8 cellular contexts compared by ENCODE assay signal in the genomic region with DNA sequence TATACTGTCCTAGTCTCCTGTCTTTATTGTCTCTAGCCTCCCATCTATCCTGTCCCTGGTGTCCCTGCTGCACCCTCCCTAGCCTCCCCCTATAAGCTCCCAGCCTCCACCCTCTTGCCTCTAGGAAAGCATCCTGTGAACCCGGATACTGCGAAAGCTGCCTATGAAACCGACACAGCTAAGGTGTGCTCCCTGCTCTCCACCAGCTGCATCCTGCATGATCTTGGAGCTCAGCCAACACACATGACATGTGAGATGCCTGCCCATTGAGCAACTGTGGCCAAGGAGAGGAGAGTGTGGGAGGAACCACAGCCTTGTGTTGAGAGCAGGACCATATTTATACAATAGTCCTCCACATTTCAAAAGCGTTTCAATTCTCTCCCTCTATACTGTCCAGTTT.
A peak's percentile ranks its signal among the peaks of the same experiment; 100 is the strongest.
DNase-seq lines count a peak whose midpoint lies in the region; ATAC-seq and TF ChIP-seq lines count a peak whose summit lies in the region.

No MANE protein-coding gene starts in this region.

- no peaks in the 10 kb centered on the region for H3K27me3 Mint-ChIP-seq in activated CD4-positive, alpha-beta T cell treated with anti-CD3 and anti-CD28 coated beads for 36 hours
- H3K27me3 Mint-ChIP-seq in CD14-positive monocyte (ENCODE audit: low read depth in 3 of 3): peaks cover 2% of the 10 kb centered on the region in 3 donors

- H3K4me1 ChIP-seq in foreskin keratinocyte: no peaks in the 10 kb centered on the region

- no peaks in the 10 kb centered on the region for H3K36me3 Mint-ChIP-seq in activated CD4-positive, alpha-beta T cell treated with anti-CD3 and anti-CD28 coated beads for 36 hours (ENCODE audit: low read depth)
- H3K36me3 Mint-ChIP-seq in CD14-positive monocyte: no peaks in the 10 kb centered on the region

- no peak overlapping the region for H3K27ac ChIP-seq in foreskin keratinocyte

- TF ChIP-seq CTCF in foreskin keratinocyte (conservative IDR thresholded peaks at IDR 0.05): no peak
- no peak for TF ChIP-seq CTCF in CD14-positive monocyte (IDR thresholded peaks at IDR 0.05)

- CTCF ChIA-PET in activated CD4-positive, alpha-beta T cell treated with anti-CD3 and anti-CD28 coated beads for 36 hours (lab: Charles Lee): interaction anchor here (0.7 kb wide), 1 partner anchor 196 kb away, joined by 3 read pairs; no protein-coding TSS in a partner anchor

- intact Hi-C loops in activated CD4-positive, alpha-beta T cell treated with anti-CD3 and anti-CD28 coated beads for 36 hours (cut with DNase I, micrococcal nuclease): no loop called here
- intact Hi-C loops in CD14-positive monocyte (cut with micrococcal nuclease): no loop called here

- peak; percentile 42 for ATAC-seq in activated CD4-positive, alpha-beta T cell treated with anti-CD3 and anti-CD28 coated beads for 36 hours
- peak; percentile 79 for ATAC-seq in foreskin keratinocyte
- ATAC-seq in GM21786 (IDR thresholded peaks at IDR 0.05; ENCODE audit: unreplicated experiment): no peak
- no peak for ATAC-seq in HG03135 (IDR thresholded peaks at IDR 0.05; ENCODE audit: unreplicated experiment)

- DNase-seq in activated CD4-positive, alpha-beta T cell treated with anti-CD3 and anti-CD28 coated beads for 36 hours: peak; percentile 32
- no peak for DNase-seq in activated CD4-positive, alpha-beta T cell treated with anti-CD3 and anti-CD28 coated beads, Interleukin-2, amount 50 U/mL, for 1 hour
- DNase-seq in LHCN-M2 (ENCODE audit: low read depth): peak; percentile 58
- peak; percentile 97 for DNase-seq in RPMI8226
- DNase-seq in foreskin keratinocyte: peak; percentile 71 to 78
- no peak for DNase-seq in CD14-positive monocyte (ENCODE audit: low spot score)

- POLR2A ChIA-PET in activated CD4-positive, alpha-beta T cell treated with anti-CD3 and anti-CD28 coated beads for 36 hours (lab: Charles Lee): no interaction called here

- H3K4me1 Mint-ChIP-seq in activated CD4-positive, alpha-beta T cell treated with anti-CD3 and anti-CD28 coated beads for 36 hours: no peaks in the 10 kb centered on the region
- peaks cover 18% of the 10 kb centered on the region for H3K4me1 Mint-ChIP-seq in CD14-positive monocyte

- peaks cover 11% of the 10 kb centered on the region for H3K27me3 ChIP-seq in foreskin keratinocyte

- H3K4me3 Mint-ChIP-seq in activated CD4-positive, alpha-beta T cell treated with anti-CD3 and anti-CD28 coated beads for 36 hours: no peak overlapping the region
- H3K4me3 Mint-ChIP-seq in CD14-positive monocyte: no peak overlapping the region

- no peaks in the 10 kb centered on the region for H3K9me3 Mint-ChIP-seq in activated CD4-positive, alpha-beta T cell treated with anti-CD3 and anti-CD28 coated beads for 36 hours (ENCODE audit: low read depth)
- H3K9me3 Mint-ChIP-seq in CD14-positive monocyte: peaks cover 0 to 2% (median 0%) of the 10 kb centered on the region in 7 donors

- H3K27ac Mint-ChIP-seq in activated CD4-positive, alpha-beta T cell treated with anti-CD3 and anti-CD28 coated beads for 36 hours: no peak overlapping the region
- H3K27ac Mint-ChIP-seq in CD14-positive monocyte: no peak overlapping the region

Comparison
In these comparisons a context has a peak if more than half of its experiments do, and no peak if none do; other contexts are left out.
1. DNase-seq: peak in activated CD4-positive, alpha-beta T cell treated with anti-CD3 and anti-CD28 coated beads for 36 hours (single experiment), LHCN-M2 (single experiment), RPMI8226 (single experiment) and foreskin keratinocyte (2 of 2); none in activated CD4-positive, alpha-beta T cell treated with anti-CD3 and anti-CD28 coated beads, Interleukin-2, amount 50 U/mL, for 1 hour (single experiment) and CD14-positive monocyte (single experiment).
2. ATAC-seq: peak in activated CD4-positive, alpha-beta T cell treated with anti-CD3 and anti-CD28 coated beads for 36 hours (single experiment) and foreskin keratinocyte (single experiment); none in GM21786 (single experiment) and HG03135 (single experiment).